In the genomic region with DNA sequence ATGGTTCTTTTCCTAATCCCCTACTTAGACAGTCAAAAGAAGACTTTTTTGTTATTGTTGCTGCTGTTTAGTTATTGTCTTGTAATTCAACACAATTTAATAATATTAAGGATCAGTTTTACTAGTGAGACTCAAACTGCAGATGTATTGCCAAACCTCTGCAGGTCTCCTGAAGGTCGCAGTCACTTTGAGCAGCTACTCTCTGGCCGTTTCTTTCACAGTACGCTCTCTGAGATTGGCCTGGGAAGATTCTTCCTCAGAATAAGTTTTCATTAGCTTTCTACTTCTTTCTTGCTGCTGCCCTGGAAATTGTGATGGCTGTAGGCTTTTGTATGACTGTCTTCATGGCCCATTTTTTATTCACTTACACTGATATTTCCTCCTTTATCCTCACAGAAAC, we compare ENCODE assay signal across 35 cellular contexts.
A peak's percentile ranks its signal among the peaks of the same experiment; 100 is the strongest.
DNase-seq lines count a peak whose midpoint lies in the region; ATAC-seq and TF ChIP-seq lines count a peak whose summit lies in the region.
"Had no signal": no experiment of that assay in that cellular context is flagged by ENCODE, and none has a peak within 500 bp of the region (broad histone marks: within the 10 kb centered on the region; RNA-seq: fewer than 3 reads in every experiment).

No MANE protein-coding gene starts in this region.

- peaks cover 13% of the 10 kb centered on the region for H3K9me3 Mint-ChIP-seq in neural progenitor cell
- peaks cover 0 to 8% (median 4%) of the 10 kb centered on the region in 11 donors for H3K9me3 Mint-ChIP-seq in naive thymus-derived CD4-positive, alpha-beta T cell

- H4K20me1 ChIP-seq in neural progenitor cell (ENCODE audit: low read depth) = no peaks in the 10 kb centered on the region

- peaks cover 29% of the 10 kb centered on the region for H3F3A ChIP-seq in neural progenitor cell (ENCODE audit: low read depth)

- H3K9me3 ChIP-seq in ES-I3 (ENCODE audit: control insufficient read depth, insufficient read depth, low read length) (peaks cover 12% of the 10 kb centered on the region), heart right ventricle (no peaks in the 10 kb centered on the region), neural progenitor cell (ENCODE audit: low read depth) (no peaks in the 10 kb centered on the region)
- no peaks in the 10 kb centered on the region for H3K9me3 ChIP-seq in naive thymus-derived CD4-positive, alpha-beta T cell (ENCODE audit: control insufficient read depth in 2 of 3, low read length in 3 of 3)
- H3K9me3 ChIP-seq: lower lobe of right lung, pancreas, stomach, tibial artery had no signal

- H3K4me3 ChIP-seq in heart right ventricle (no peak overlapping the region), neural progenitor cell (no peak overlapping the region)
- no peak overlapping the region for H3K4me3 ChIP-seq in naive thymus-derived CD4-positive, alpha-beta T cell (ENCODE audit: low read length)
- H3K4me3 ChIP-seq: cardiac muscle cell, HAP-1, lower lobe of right lung, pancreas, stomach, tibial artery had no signal

- CTCF ChIA-PET in naive thymus-derived CD4-positive, alpha-beta T cell (lab: Charles Lee) = no interaction called here

- H3K27ac Mint-ChIP-seq in neural progenitor cell = peak overlapping the region; percentile 78
- no peak overlapping the region for H3K27ac Mint-ChIP-seq in naive thymus-derived CD4-positive, alpha-beta T cell
- H3K27ac Mint-ChIP-seq: activated naive CD4-positive, alpha-beta T cell treated with anti-CD3 and anti-CD28 coated beads, Interleukin-2, amount 50 U/mL, for 72 hours; activated T-helper 2 cell treated with anti-CD3 and anti-CD28 coated beads, Interferon-gamma antibody, Interleukin-2, Interleukin-4, amounts not matched to agents 10 μg/mL and 5 μg/mL and 100 μg/mL, durations not matched to agents 14 hours and 24 hours and 36 hours; CD4-positive, CD25-positive, alpha-beta regulatory T cell; natural killer cell treated with Interleukin-12 subunit alpha and Interleukin-12 subunit beta and Interleukin-15 and Interleukin-18, amount 100 ng/mL, for 72 hours had no signal

- POLR2A ChIA-PET in naive thymus-derived CD4-positive, alpha-beta T cell (lab: Charles Lee) = no interaction called here

- H3K27me3 ChIP-seq in heart right ventricle (no peaks in the 10 kb centered on the region), neural progenitor cell (no peaks in the 10 kb centered on the region)
- H3K27me3 ChIP-seq in naive thymus-derived CD4-positive, alpha-beta T cell (ENCODE audit: control insufficient read depth in 2 of 2, insufficient read depth in 2 of 2, low read length in 2 of 2) = no peaks in the 10 kb centered on the region
- H3K27me3 ChIP-seq: cardiac muscle cell, pancreas, stomach, tibial artery had no signal

- H3K36me3 ChIP-seq in ES-I3 (ENCODE audit: insufficient read depth, low read length) = no peaks in the 10 kb centered on the region
- no peaks in the 10 kb centered on the region for H3K36me3 ChIP-seq in heart right ventricle
- no peaks in the 10 kb centered on the region for H3K36me3 ChIP-seq in neural progenitor cell
- H3K36me3 ChIP-seq in naive thymus-derived CD4-positive, alpha-beta T cell (ENCODE audit: control insufficient read depth in 2 of 3, insufficient read depth in 3 of 3, low read length in 3 of 3) = no peaks in the 10 kb centered on the region
- H3K36me3 ChIP-seq: cardiac muscle cell, HAP-1, lower lobe of right lung, pancreas, stomach, tibial artery had no signal

- WGBS in heart right ventricle, 2 donors = 44 to 54% methylated on average over 3 of the region's 3 CpGs

- 0 out of 2 replicates have a peak overlapping the region, but pooled peaks have one; percentile 15 for H3K9ac ChIP-seq in ES-I3 (ENCODE audit: low read depth, low read length)
- H3K9ac ChIP-seq in neural progenitor cell = no peak overlapping the region

- peaks cover 2% of the 10 kb centered on the region for H3K27me3 Mint-ChIP-seq in neural progenitor cell (ENCODE audit: insufficient read depth, low read depth)
- H3K27me3 Mint-ChIP-seq in naive thymus-derived CD4-positive, alpha-beta T cell = no peaks in the 10 kb centered on the region
- H3K27me3 Mint-ChIP-seq: CD4-positive, CD25-positive, alpha-beta regulatory T cell; natural killer cell treated with Interleukin-12 subunit alpha and Interleukin-12 subunit beta and Interleukin-15 and Interleukin-18, amount 100 ng/mL, for 72 hours had no signal

- no peaks in the 10 kb centered on the region for H3K79me2 ChIP-seq in neural progenitor cell (ENCODE audit: low read depth)

- TF ChIP-seq CTCF in heart right ventricle (IDR thresholded peaks at IDR 0.05) = no peak
- TF ChIP-seq CTCF in neural progenitor cell (IDR thresholded peaks at IDR 0.05) = no peak

- peak overlapping the region; percentile 50 for H3K4me2 ChIP-seq in neural progenitor cell

- H3K4me1 Mint-ChIP-seq in neural progenitor cell = peaks cover 26% of the 10 kb centered on the region
- no peaks in the 10 kb centered on the region for H3K4me1 Mint-ChIP-seq in naive thymus-derived CD4-positive, alpha-beta T cell
- H3K4me1 Mint-ChIP-seq: CD4-positive, CD25-positive, alpha-beta regulatory T cell had no signal

- peaks cover 2% of the 10 kb centered on the region for H3K36me3 Mint-ChIP-seq in neural progenitor cell
- H3K36me3 Mint-ChIP-seq in naive thymus-derived CD4-positive, alpha-beta T cell = no peaks in the 10 kb centered on the region
- H3K36me3 Mint-ChIP-seq: CD4-positive, CD25-positive, alpha-beta regulatory T cell; natural killer cell treated with Interleukin-12 subunit alpha and Interleukin-12 subunit beta and Interleukin-15 and Interleukin-18, amount 100 ng/mL, for 72 hours had no signal

- no peak overlapping the region for H3K4me3 Mint-ChIP-seq in neural progenitor cell
- H3K4me3 Mint-ChIP-seq in naive thymus-derived CD4-positive, alpha-beta T cell = no peak overlapping the region
- H3K4me3 Mint-ChIP-seq: CD4-positive, CD25-positive, alpha-beta regulatory T cell; natural killer cell treated with Interleukin-12 subunit alpha and Interleukin-12 subunit beta and Interleukin-15 and Interleukin-18, amount 100 ng/mL, for 72 hours had no signal

- peak in 3 of 8 donors; percentile 32 to 50 (median 47) for ATAC-seq in heart right ventricle
- ATAC-seq in naive thymus-derived CD4-positive, alpha-beta T cell = no peak
- ATAC-seq: activated naive CD4-positive, alpha-beta T cell treated with anti-CD3 and anti-CD28 coated beads, Interleukin-2, amount 50 U/mL, for 72 hours; HepG2; lower lobe of right lung; natural killer cell treated with Interleukin-12 subunit alpha and Interleukin-12 subunit beta and Interleukin-15 and Interleukin-18, amount 100 ng/mL, for 72 hours had no signal

- peak overlapping the region; percentile 55 for H3K27ac ChIP-seq in angular gyrus (ENCODE audit: low read depth, low read length)
- peak overlapping the region in 8 of 10 donors; percentile 3 to 54 (median 30) for H3K27ac ChIP-seq in heart right ventricle
- H3K27ac ChIP-seq in neural progenitor cell = peak overlapping the region; percentile 93
- no peak overlapping the region for H3K27ac ChIP-seq in naive thymus-derived CD4-positive, alpha-beta T cell (ENCODE audit: low read depth, low read length)
- H3K27ac ChIP-seq: cardiac muscle cell, HL-60, lower lobe of right lung, pancreas, stomach, tibial artery, VCaP had no signal

- intact Hi-C loops in heart right ventricle (cut with DNase I) = no loop called here
- intact Hi-C loops in naive thymus-derived CD4-positive, alpha-beta T cell (cut with micrococcal nuclease) = no loop called here

- DNase-seq in heart right ventricle = no peak
- no peak for DNase-seq in neural progenitor cell (ENCODE audit: low spot score)
- no peak for DNase-seq in DMS153 treated with DMSO at 0.1 percent for 48 hours (lab: John Stamatoyannopoulos, UW; ENCODE audit: unreplicated experiment)
- DNase-seq in mucosa of gallbladder (ENCODE audit: low spot score) = no peak
- no peak for DNase-seq in stimulated activated CD4-positive, alpha-beta T cell treated with anti-CD3 and anti-CD28 coated beads, Interleukin-2, amount 100 ng/mL, for 24 hours
- no peak for DNase-seq in naive thymus-derived CD4-positive, alpha-beta T cell
- DNase-seq: activated CD4-positive, alpha-beta T cell treated with anti-CD3 and anti-CD28 coated beads for 48 hours; activated CD8-positive, alpha-beta memory T cell treated with anti-CD3 and anti-CD28 coated beads for 24 hours; activated T-cell treated with anti-CD3 and anti-CD28 coated beads for 4 hours; CD4-positive, CD25-positive, alpha-beta regulatory T cell; cortex of kidney; DND-41; glutamatergic neuron; Karpas-422; kidney; lower lobe of right lung; NCI-H1417; NCI-H2029; NCI-H526; pancreas; stimulated activated CD4-positive, alpha-beta T cell treated with anti-CD3 and anti-CD28 coated beads, Interleukin-12 subunit alpha, Interleukin-12 subunit beta, amount 100 ng/mL, for 4 hours; stimulated activated CD4-positive, alpha-beta T cell treated with anti-CD3 and anti-CD28 coated beads, Interleukin-4, amount 100 ng/mL, for 1 hour; stomach; T-helper 9 cell; tibial artery had no signal

- H3K4me1 ChIP-seq in ES-I3 (ENCODE audit: insufficient read depth, low read length) (peaks cover 14% of the 10 kb centered on the region), heart right ventricle (peaks cover 0 to 17% (median 9%) of the 10 kb centered on the region in 9 donors), neural progenitor cell (peaks cover 23% of the 10 kb centered on the region)
- no peaks in the 10 kb centered on the region for H3K4me1 ChIP-seq in naive thymus-derived CD4-positive, alpha-beta T cell (ENCODE audit: control insufficient read depth in 2 of 2, insufficient read depth in 2 of 2, low read length in 2 of 2)
- H3K4me1 ChIP-seq: lower lobe of right lung, pancreas, stomach, tibial artery had no signal

- H2AFZ ChIP-seq in neural progenitor cell (replicated peaks) = peak overlapping the region; percentile 70
